8 cellular contexts compared by ENCODE assay signal in genomic region chr16:68469728-68470460, GRCh38. TPM values are rescaled to one million over a fixed set of nuclear protein-coding genes. Genes with fewer than 3 reads are reported as not detected.
DNase-seq lines count a peak whose midpoint lies in the region; ATAC-seq and TF ChIP-seq lines count a peak whose summit lies in the region.

No MANE protein-coding gene starts in this region.

- H3K4me1 Mint-ChIP-seq in activated T-helper 17 cell treated with anti-CD3 and anti-CD28 coated beads, Interleukin-2, amount 50 U/mL, for 72 hours: peaks cover 12% of the 10 kb centered on the region

- H3K27me3 Mint-ChIP-seq in activated T-helper 17 cell treated with anti-CD3 and anti-CD28 coated beads, Interleukin-2, amount 50 U/mL, for 72 hours: no peaks in the 10 kb centered on the region

- H3K27ac Mint-ChIP-seq in activated T-helper 17 cell treated with anti-CD3 and anti-CD28 coated beads, Interleukin-2, amount 50 U/mL, for 72 hours: peak overlapping the region; percentile 79

- H3K4me3 Mint-ChIP-seq in activated T-helper 17 cell treated with anti-CD3 and anti-CD28 coated beads, Interleukin-2, amount 50 U/mL, for 72 hours: peak overlapping the region; percentile 81

- peak; percentile 37 to 51 for ATAC-seq in activated CD4-positive, CD25-positive, alpha-beta regulatory T cell treated with anti-CD3 and anti-CD28 coated beads, Interleukin-2, amount 50 U/mL, for 24 hours
- peak; percentile 1 for ATAC-seq in HG03108 (IDR thresholded peaks at IDR 0.05; ENCODE audit: unreplicated experiment)
- peak; percentile 71 for ATAC-seq in activated T-helper 17 cell treated with anti-CD3 and anti-CD28 coated beads, Interleukin-2, amount 50 U/mL, for 72 hours (replicated peaks)
- ATAC-seq in SK-N-SH treated with all-trans-retinoic acid at 6 μM for 48 hours: no peak
- no peak for ATAC-seq in GM21360 (IDR thresholded peaks at IDR 0.05; ENCODE audit: unreplicated experiment)

- no peaks in the 10 kb centered on the region for H3K9me3 Mint-ChIP-seq in activated T-helper 17 cell treated with anti-CD3 and anti-CD28 coated beads, Interleukin-2, amount 50 U/mL, for 72 hours

- no peak for DNase-seq in activated CD4-positive, CD25-positive, alpha-beta regulatory T cell treated with anti-CD3 and anti-CD28 coated beads, Interleukin-2, amount 50 U/mL, for 72 hours
- DNase-seq in medulla oblongata (ENCODE audit: extremely low spot score): peak; percentile 53
- DNase-seq in NCI-H345 (lab: John Stamatoyannopoulos, UW): no peak

- no peaks in the 10 kb centered on the region for H3K36me3 Mint-ChIP-seq in activated T-helper 17 cell treated with anti-CD3 and anti-CD28 coated beads, Interleukin-2, amount 50 U/mL, for 72 hours (ENCODE audit: low read depth)

TF ChIP-seq in SK-N-SH treated with all-trans-retinoic acid at 6 μM for 48 hours, 23 proteins besides CTCF, POLR2A, EP300 and RAD21:
- no peak for TF ChIP-seq BACH2 (CRISPR knock-in tag; IDR thresholded peaks at IDR 0.05; ENCODE audit: borderline replicate concordance)
- TF ChIP-seq TOX (CRISPR knock-in tag; IDR thresholded peaks at IDR 0.05; ENCODE audit: borderline replicate concordance): no peak
- TF ChIP-seq ESRRG (CRISPR knock-in tag; IDR thresholded peaks at IDR 0.05): no peak
- no peak for TF ChIP-seq ZC3H10 (CRISPR knock-in tag; IDR thresholded peaks at IDR 0.05)
- TF ChIP-seq ZNF565 (CRISPR knock-in tag; conservative IDR thresholded peaks at IDR 0.05; ENCODE audit: low read depth): no peak
- TF ChIP-seq ZNF8 (CRISPR knock-in tag; IDR thresholded peaks at IDR 0.05): no peak
- TF ChIP-seq, protein P1, sequence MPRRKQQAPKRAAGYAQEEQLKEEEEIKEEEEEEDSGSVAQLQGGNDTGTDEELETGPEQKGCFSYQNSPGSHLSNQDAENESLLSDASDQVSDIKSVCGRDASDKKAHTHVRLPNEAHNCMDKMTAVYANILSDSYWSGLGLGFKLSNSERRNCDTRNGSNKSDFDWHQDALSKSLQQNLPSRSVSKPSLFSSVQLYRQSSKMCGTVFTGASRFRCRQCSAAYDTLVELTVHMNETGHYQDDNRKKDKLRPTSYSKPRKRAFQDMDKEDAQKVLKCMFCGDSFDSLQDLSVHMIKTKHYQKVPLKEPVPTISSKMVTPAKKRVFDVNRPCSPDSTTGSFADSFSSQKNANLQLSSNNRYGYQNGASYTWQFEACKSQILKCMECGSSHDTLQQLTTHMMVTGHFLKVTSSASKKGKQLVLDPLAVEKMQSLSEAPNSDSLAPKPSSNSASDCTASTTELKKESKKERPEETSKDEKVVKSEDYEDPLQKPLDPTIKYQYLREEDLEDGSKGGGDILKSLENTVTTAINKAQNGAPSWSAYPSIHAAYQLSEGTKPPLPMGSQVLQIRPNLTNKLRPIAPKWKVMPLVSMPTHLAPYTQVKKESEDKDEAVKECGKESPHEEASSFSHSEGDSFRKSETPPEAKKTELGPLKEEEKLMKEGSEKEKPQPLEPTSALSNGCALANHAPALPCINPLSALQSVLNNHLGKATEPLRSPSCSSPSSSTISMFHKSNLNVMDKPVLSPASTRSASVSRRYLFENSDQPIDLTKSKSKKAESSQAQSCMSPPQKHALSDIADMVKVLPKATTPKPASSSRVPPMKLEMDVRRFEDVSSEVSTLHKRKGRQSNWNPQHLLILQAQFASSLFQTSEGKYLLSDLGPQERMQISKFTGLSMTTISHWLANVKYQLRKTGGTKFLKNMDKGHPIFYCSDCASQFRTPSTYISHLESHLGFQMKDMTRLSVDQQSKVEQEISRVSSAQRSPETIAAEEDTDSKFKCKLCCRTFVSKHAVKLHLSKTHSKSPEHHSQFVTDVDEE (CRISPR knock-in tag; IDR thresholded peaks at IDR 0.05): no peak
- no peak for TF ChIP-seq OSR1 (CRISPR knock-in tag; IDR thresholded peaks at IDR 0.05)
- no peak for TF ChIP-seq ISL1 (CRISPR knock-in tag; IDR thresholded peaks at IDR 0.05)

RNA-seq across cellular contexts. Expression of gene SMPD3, which starts 21.6 kb away (rescaled TPM):
- under 1 TPM; 0.19 to 0.45 TPM for total RNA-seq in activated T-helper 17 cell treated with anti-CD3 and anti-CD28 coated beads, Interleukin-2, amount 50 U/mL, for 72 hours

Comparison
In these comparisons a context has a peak if more than half of its experiments do, and no peak if none do; other contexts are left out.
1. ATAC-seq: peak in activated CD4-positive, CD25-positive, alpha-beta regulatory T cell treated with anti-CD3 and anti-CD28 coated beads, Interleukin-2, amount 50 U/mL, for 24 hours (2 of 2), HG03108 (single experiment) and activated T-helper 17 cell treated with anti-CD3 and anti-CD28 coated beads, Interleukin-2, amount 50 U/mL, for 72 hours (single experiment); none in SK-N-SH treated with all-trans-retinoic acid at 6 μM for 48 hours (single experiment) and GM21360 (single experiment).